32 cellular contexts compared by ENCODE assay signal in the genomic region with DNA sequence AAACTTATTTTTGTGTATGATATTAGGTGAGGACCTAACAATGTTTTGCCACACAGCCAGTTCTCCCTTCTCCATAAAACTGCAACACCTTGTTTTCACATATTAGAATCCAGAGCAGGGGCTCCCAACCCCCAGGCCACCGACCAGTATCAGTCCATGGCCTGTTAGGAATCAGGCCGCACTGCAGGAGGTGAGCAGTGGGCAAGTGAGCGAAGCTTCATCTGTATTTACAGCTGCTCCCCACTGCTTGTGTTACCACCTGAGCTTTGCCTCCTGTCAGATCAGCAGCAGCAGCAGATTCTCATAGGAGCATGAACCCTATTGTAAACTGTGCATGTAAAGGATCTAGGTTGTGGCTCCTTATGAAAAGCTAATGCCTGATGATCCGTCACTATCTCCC.
"Had no signal": no experiment of that assay in that cellular context is flagged by ENCODE, and none has a peak within 500 bp of the region (broad histone marks: within the 10 kb centered on the region; RNA-seq: fewer than 3 reads in every experiment).

No MANE protein-coding gene starts in this region.

- H3K9me3 ChIP-seq: MG63, SJCRH30 had no signal

- H3K27me3 ChIP-seq: MG63, SJCRH30 had no signal

- H2AFZ ChIP-seq: PC-9 had no signal

- H3K4me3 ChIP-seq: MG63, PC-9, SJCRH30, SK-N-MC had no signal

- H3K4me1 ChIP-seq: SJCRH30 had no signal

- H3K36me3 ChIP-seq: MG63, SJCRH30 had no signal

- DNase-seq: Karpas-422, MG63, NCI-H1048, NCI-H1092 treated with DMSO at 0.1 percent for 48 hours, NCI-H1105 treated with DMSO at 0.1 percent for 48 hours, NCI-H1417, NCI-H1436, NCI-H146, NCI-H1694, NCI-H187, NCI-H1930, NCI-H2029 treated with DMSO at 0.1 percent for 48 hours, NCI-H2081 treated with DMSO at 0.1 percent for 48 hours, NCI-H2107, NCI-H2171, NCI-H226, NCI-H446 treated with DMSO at 0.1 percent for 48 hours, NCI-H510A, NCI-H524, NCI-H526, NCI-H69, NCI-H748 treated with DMSO at 0.1 percent for 48 hours, NCI-H82, PC-9, SIG-M5, SJCRH30, T-cell had no signal

- H3K4me2 ChIP-seq: PC-9 had no signal

- H3K27ac ChIP-seq: PC-9, RWPE1, SJCRH30, SK-N-MC had no signal

- ATAC-seq: Panc1, Right ventricle myocardium inferior, SK-N-SH treated with all-trans-retinoic acid at 6 μM for 48 hours, T-cell had no signal
